Comparison of ENCODE assay signal across 12 cellular contexts in genomic region chr1:17276568-17276967, GRCh38. TPM values are rescaled to one million over a fixed set of nuclear protein-coding genes. Genes with fewer than 3 reads are reported as not detected.
DNase-seq lines count a peak whose midpoint lies in the region; ATAC-seq, FAIRE-seq and TF ChIP-seq lines count a peak whose summit lies in the region.
"Had no signal": no experiment of that assay in that cellular context is flagged by ENCODE, and none has a peak within 500 bp of the region (broad histone marks: within the 10 kb centered on the region; RNA-seq: fewer than 3 reads in every experiment).

No MANE protein-coding gene starts in this region.

- H2AFZ ChIP-seq in SK-N-SH (ENCODE audit: low read depth), result no peak overlapping the region

- POLR2A ChIA-PET in SK-N-SH (lab: Yijun Ruan, JAX), result no interaction called here

- H3K27me3 ChIP-seq in SK-N-SH (ENCODE audit: insufficient read depth) (no peaks in the 10 kb centered on the region; the same call in 1 of the 2 replicates), ovary (no peaks in the 10 kb centered on the region)
- H3K27me3 ChIP-seq: thyroid gland had no signal

- no peaks in the 10 kb centered on the region for H3K9me3 ChIP-seq in SK-N-SH
- no peaks in the 10 kb centered on the region for H3K9me3 ChIP-seq in ovary
- H3K9me3 ChIP-seq: thyroid gland had no signal

- H3K36me3 ChIP-seq in SK-N-SH (replicated peaks in 1 of 2; ENCODE audit: control insufficient read depth in 1 of 2, insufficient read depth in 2 of 2, low read length in 1 of 2) (no peaks in the 10 kb centered on the region), ovary (no peaks in the 10 kb centered on the region)
- H3K36me3 ChIP-seq: thyroid gland had no signal

- no peaks in the 10 kb centered on the region for H3K79me2 ChIP-seq in SK-N-SH (ENCODE audit: insufficient read depth)

- no peak overlapping the region for H3K4me3 ChIP-seq in SK-N-SH (ENCODE audit: low read depth in 2 of 2, low read length in 1 of 2)
- H3K4me3 ChIP-seq in ovary, result no peak overlapping the region
- H3K4me3 ChIP-seq: thyroid gland had no signal

- no peak for FAIRE-seq in GM19239 (lab: Jason Lieb, UNC)

- CTCF ChIA-PET in SK-N-SH (lab: Yijun Ruan, JAX), result interaction anchor here (0.6 to 1.5 kb wide), 3 partner anchors 29 to 151 kb away, joined by 3 read pairs; no protein-coding TSS in a partner anchor

- no peak overlapping the region for H3K4me2 ChIP-seq in SK-N-SH
- H3K4me2 ChIP-seq: KMS-11 had no signal

- TF ChIP-seq CTCF in AG09319 (IDR thresholded peaks at IDR 0.05; ENCODE audit: low read depth, low read length) (no peak; the same call in 1 of the 2 replicates), SK-N-SH (IDR thresholded peaks at IDR 0.05) (no peak), ovary (IDR thresholded peaks at IDR 0.05) (no peak)

- no peak overlapping the region for H3K9ac ChIP-seq in SK-N-SH
- H3K9ac ChIP-seq: KMS-11 had no signal

- H3K4me1 ChIP-seq in SK-N-SH (ENCODE audit: control insufficient read depth in 1 of 2, insufficient read depth in 2 of 2, low read depth in 1 of 2, low read length in 1 of 2), result peaks cover 0 to 4% of the 10 kb centered on the region in 2 experiments; a peak in 1 of 4 replicates
- no peaks in the 10 kb centered on the region for H3K4me1 ChIP-seq in ovary (ENCODE audit: insufficient read depth)
- H3K4me1 ChIP-seq: thyroid gland had no signal

- H3K27ac ChIP-seq in SK-N-SH (ENCODE audit: low read depth in 2 of 2, low read length in 1 of 2) (no peak overlapping the region), ovary (no peak overlapping the region)
- H3K27ac ChIP-seq: KMS-11, thyroid gland had no signal

- DNase-seq in AG09319 (ENCODE audit: extremely low read depth, low read depth), result peak; percentile 50
- peak; percentile 90 for DNase-seq in HT1080 (ENCODE audit: low read depth)
- no peak for DNase-seq in SK-N-SH
- peak; percentile 38 for DNase-seq in fibroblast of gingiva (ENCODE audit: low read depth)
- no peak for DNase-seq in ovary
- DNase-seq in GM19239 (ENCODE audit: insufficient read length, low spot score), result no peak
- DNase-seq: hippocampal formation, thyroid gland had no signal

- no peak for TF ChIP-seq EP300 in SK-N-SH (IDR thresholded peaks at IDR 0.05; ENCODE audit: borderline replicate concordance in 1 of 2, low read depth in 1 of 2, low read length in 1 of 2)
- TF ChIP-seq EP300 in ovary (IDR thresholded peaks at IDR 0.05), result no peak

- TF ChIP-seq POLR2A in ovary (IDR thresholded peaks at IDR 0.05), result no peak

- no peaks in the 10 kb centered on the region for H3F3A ChIP-seq in SK-N-SH (replicated peaks; ENCODE audit: insufficient read depth)

- intact Hi-C loops in ovary (cut with DNase I), result no loop called here

- no peaks in the 10 kb centered on the region for H4K20me1 ChIP-seq in SK-N-SH (ENCODE audit: insufficient read depth)

- WGBS in SK-N-SH (ENCODE audit: low lambda C conversion rate), result 33% methylated on average over 9 of the region's 11 CpGs
- WGBS in ovary, 3 donors, result 69 to 75% (median 74%) methylated on average over 10 to 11 of the region's 11 CpGs

- TF ChIP-seq RAD21 in SK-N-SH (IDR thresholded peaks at IDR 0.05; ENCODE audit: low read length), result no peak

- no peaks in the 10 kb centered on the region for H3K9me2 ChIP-seq in SK-N-SH

- no peak for ATAC-seq in HG03378 (IDR thresholded peaks at IDR 0.05; ENCODE audit: unreplicated experiment)
- no peak for ATAC-seq in GM21619 (IDR thresholded peaks at IDR 0.05; ENCODE audit: unreplicated experiment)
- ATAC-seq: natural killer cell treated with Interleukin-12 subunit alpha and Interleukin-12 subunit beta and Interleukin-15 and Interleukin-18, amount 100 ng/mL, for 72 hours had no signal

TF ChIP-seq in SK-N-SH, 30 proteins besides CTCF, POLR2A, EP300 and RAD21 (continues in another document):
- peak; percentile 7; the same call in 1 of the 2 replicates for TF ChIP-seq FOSL2 (IDR thresholded peaks at IDR 0.05; ENCODE audit: borderline replicate concordance, low read depth)
- no peak for TF ChIP-seq PBX3 (IDR thresholded peaks at IDR 0.05)
- TF ChIP-seq ELF1 (IDR thresholded peaks at IDR 0.05), result no peak
- TF ChIP-seq RFX5 (IDR thresholded peaks at IDR 0.05; ENCODE audit: low read length), result no peak
- no peak for TF ChIP-seq ZBTB33 (IDR thresholded peaks at IDR 0.05; ENCODE audit: borderline replicate concordance, low read depth)
- TF ChIP-seq REST (IDR thresholded peaks at IDR 0.05; ENCODE audit: low read depth, low read length), result no peak
- no peak for TF ChIP-seq FOXM1 (IDR thresholded peaks at IDR 0.05; ENCODE audit: low read depth)
- no peak for TF ChIP-seq MAX (IDR thresholded peaks at IDR 0.05; ENCODE audit: low read depth)
- TF ChIP-seq GATA2 (CRISPR knock-in tag; IDR thresholded peaks at IDR 0.05), result no peak
- TF ChIP-seq TCF12 (IDR thresholded peaks at IDR 0.05), result 0 out of 2 replicates have a peak, but pooled peaks have one; percentile 31

RNA-seq across cellular contexts. Expression of gene PADI3, which starts 27.7 kb away (rescaled TPM):
- 0.39 and 0.57 TPM in 2 replicates for total RNA-seq in HT1080 (2014; rRNA removed; shearing (Covaris generic))
- polyA plus RNA-seq in HT1080 (2015; cell fraction: cytosol; rRNA removed), result 0.48 and 0.85 TPM in 2 replicates
- 3.4 and 3.5 TPM in 2 replicates for polyA plus RNA-seq in HT1080 (2015; cell fraction: nucleus; rRNA removed)
- polyA plus RNA-seq in SK-N-SH (2012; rRNA removed), result 0.30 and 0.36 TPM in 2 replicates
- 0.13 and 0.18 TPM in 2 replicates for polyA plus RNA-seq in SK-N-SH (2012; cell fraction: cytosol; rRNA removed)
- 1.1 and 1.3 TPM in 2 replicates for polyA plus RNA-seq in SK-N-SH (2012; cell fraction: nucleus; rRNA removed)
- total RNA-seq in ovary, result not detected
- not detected for polyA plus RNA-seq in ovary
- total RNA-seq: natural killer cell treated with Interleukin-12 subunit alpha and Interleukin-12 subunit beta and Interleukin-15 and Interleukin-18, amount 100 ng/mL, for 72 hours; thyroid gland had no signal

RNA-seq across cellular contexts. Expression of gene PADI4, which starts 31.4 kb away (rescaled TPM):
- total RNA-seq in HT1080 (2014; rRNA removed; shearing (Covaris generic)), result 0.05 and 0.13 TPM in 2 replicates
- polyA plus RNA-seq in HT1080 (2015; cell fraction: cytosol; rRNA removed), result 0.16 TPM in 1 of 2 replicates, not detected in the other
- polyA plus RNA-seq in HT1080 (2015; cell fraction: nucleus; rRNA removed), result 1.8 and 2.7 TPM in 2 replicates
- not detected in 2 replicates for polyA plus RNA-seq in SK-N-SH (2012; rRNA removed)
- not detected in 2 replicates for polyA plus RNA-seq in SK-N-SH (2012; cell fraction: cytosol; rRNA removed)
- polyA plus RNA-seq in SK-N-SH (2012; cell fraction: nucleus; rRNA removed), result 0.18 TPM in 1 of 2 replicates, not detected in the other
- total RNA-seq in ovary, result 1 to 10 TPM in 1 of 7 donors, under 1 TPM in 3, not detected in 3; 0.10 to 1.8 (median 0.61) TPM
- under 1 TPM; 0.11 to 0.17 TPM for polyA plus RNA-seq in ovary

Comparison
In these comparisons a context has a peak if more than half of its experiments do, and no peak if none do; other contexts are left out.
1. DNase-seq: peak in AG09319 (single experiment), HT1080 (single experiment) and fibroblast of gingiva (single experiment); none in SK-N-SH (single experiment), ovary (0 of 5) and GM19239 (single experiment).